ENCODE assay signal across 24 cellular contexts in the genomic region with DNA sequence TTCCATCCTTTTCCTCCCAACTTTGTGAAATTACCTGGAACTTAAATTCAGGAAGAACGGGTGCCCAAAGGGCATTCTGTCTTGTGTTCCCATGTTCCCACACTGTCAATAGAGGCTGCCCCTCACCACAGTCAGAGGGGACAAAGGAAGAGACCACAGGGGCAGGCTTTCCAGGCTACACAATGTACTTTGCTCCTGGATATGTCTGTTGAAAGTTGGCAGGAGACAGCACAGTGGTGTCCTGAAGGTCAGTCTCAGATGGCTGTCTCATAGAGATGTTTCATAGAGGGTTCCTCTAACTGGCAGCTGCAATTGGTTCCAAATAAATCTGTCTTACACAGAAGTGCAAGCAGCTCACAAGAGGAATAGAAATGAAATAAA.
DNase-seq lines count a peak whose midpoint lies in the region; ATAC-seq and TF ChIP-seq lines count a peak whose summit lies in the region.
"Had no signal": no experiment of that assay in that cellular context is flagged by ENCODE, and none has a peak within 500 bp of the region (broad histone marks: within the 10 kb centered on the region; RNA-seq: fewer than 3 reads in every experiment).

No MANE protein-coding gene starts in this region.

- no peak overlapping the region for H3K4me2 ChIP-seq in mesenchymal stem cell (ENCODE audit: low read length, poor library complexity, severe bottlenecking)

- peaks cover 79% of the 10 kb centered on the region for H3K4me1 Mint-ChIP-seq in activated B cell treated with CpG ODN at 0.5 μM for 24 hours

- ATAC-seq in activated B cell treated with CpG ODN at 0.5 μM for 24 hours (ENCODE audit: low read depth) (no peak), Right ventricle myocardium superior (ENCODE audit: poor library complexity) (peak; percentile 47), left lung (no peak), GM21447 (IDR thresholded peaks at IDR 0.05; ENCODE audit: unreplicated experiment) (no peak)
- ATAC-seq: activated CD8-positive, alpha-beta T cell treated with anti-CD3 and anti-CD28 coated beads, Interleukin-2, amount 10 ng/mL, durations not matched to agents 7 days and 5 days; esophagus mucosa had no signal

- POLR2A ChIA-PET in activated B cell treated with CpG ODN at 0.5 μM for 24 hours (lab: Charles Lee): interaction anchor here (1.3 kb wide), 1 partner anchor 108 kb away, joined by 4 read pairs; a partner anchor contains a TSS

- peak overlapping the region; percentile 49 for H2AK5ac ChIP-seq in mesenchymal stem cell (ENCODE audit: low read length, severe bottlenecking)

- no peak overlapping the region for H3K4me3 ChIP-seq in mesenchymal stem cell (ENCODE audit: insufficient read depth in 1 of 2, low read depth in 1 of 2, low read length in 2 of 2)
- H3K4me3 ChIP-seq in subcutaneous abdominal adipose tissue (ENCODE audit: low read depth in 1 of 5, low read length in 5 of 5): no peak overlapping the region
- no peak overlapping the region for H3K4me3 ChIP-seq in left lung
- H3K4me3 ChIP-seq: GM23248, thyroid gland had no signal

- H3K27me3 ChIP-seq in mesenchymal stem cell (ENCODE audit: control insufficient read depth in 1 of 2, insufficient read depth in 1 of 2, low read length in 2 of 2) (no peaks in the 10 kb centered on the region), subcutaneous abdominal adipose tissue (ENCODE audit: control insufficient read depth in 5 of 5, insufficient read depth in 4 of 5, low read length in 5 of 5) (no peaks in the 10 kb centered on the region), left lung (no peaks in the 10 kb centered on the region)
- H3K27me3 ChIP-seq: brain microvascular endothelial cell, thyroid gland had no signal

- peak overlapping the region; percentile 12 for H2BK120ac ChIP-seq in mesenchymal stem cell (ENCODE audit: low read depth, low read length)

- H3K14ac ChIP-seq in mesenchymal stem cell (ENCODE audit: low read length in 2 of 2): no peak overlapping the region

- H2BK15ac ChIP-seq in mesenchymal stem cell (ENCODE audit: low read depth, poor library complexity, severe bottlenecking): no peak overlapping the region

- TF ChIP-seq CTCF in activated B cell treated with CpG ODN at 0.5 μM for 24 hours (IDR thresholded peaks at IDR 0.05) (no peak), left lung (IDR thresholded peaks at IDR 0.05) (no peak)

- peak overlapping the region; percentile 54 for H4K91ac ChIP-seq in mesenchymal stem cell (ENCODE audit: low read length)

- peaks cover 1% of the 10 kb centered on the region for H3K4me1 ChIP-seq in mesenchymal stem cell (ENCODE audit: control insufficient read depth, insufficient read depth, low read depth, low read length)
- H3K4me1 ChIP-seq in subcutaneous abdominal adipose tissue (ENCODE audit: control insufficient read depth in 5 of 5, insufficient read depth in 5 of 5, low read length in 5 of 5): peaks cover 0 to 35% (median 30%) of the 10 kb centered on the region in 5 donors
- H3K4me1 ChIP-seq in left lung: peaks cover 8 to 21% of the 10 kb centered on the region in 2 donors
- H3K4me1 ChIP-seq: thyroid gland had no signal

- peak overlapping the region in 1 of 2 experiments; percentile 62 for H3K4ac ChIP-seq in mesenchymal stem cell (ENCODE audit: low read depth in 1 of 2, low read length in 2 of 2)

- no peak for DNase-seq in activated B cell treated with CpG ODN at 0.5 μM for 24 hours
- DNase-seq in Right ventricle myocardium superior: no peak
- DNase-seq in mesenchymal stem cell: no peak
- DNase-seq in left lung: no peak
- DNase-seq in anterior cingulate cortex (lab: John Stamatoyannopoulos, UW): no peak
- no peak for DNase-seq in NCI-H2171 treated with DMSO at 0.1 percent for 48 hours (lab: John Stamatoyannopoulos, UW)
- DNase-seq: activated CD8-positive, alpha-beta T cell treated with anti-CD3 and anti-CD28 coated beads, Interleukin-2, amount 10 ng/mL, durations not matched to agents 7 days and 5 days; activated gamma-delta T cell treated with Interleukin-2 at 50 U/mL for 16 hours; activated T-cell treated with anti-CD3 and anti-CD28 coated beads for 4 hours; brain microvascular endothelial cell; GDM1; GM23248; KBM-7; NCI-H146; NCI-H2171; NCI-H526 treated with DMSO at 0.1 percent for 48 hours; nucleus accumbens; stimulated activated CD4-positive, alpha-beta T cell treated with anti-CD3 and anti-CD28 coated beads, Interleukin-12 subunit alpha, Interleukin-12 subunit beta, amount 100 ng/mL, for 4 hours; stimulated activated CD4-positive, alpha-beta T cell treated with anti-CD3 and anti-CD28 coated beads, Interleukin-4, amount 100 ng/mL, for 24 hours; stimulated activated naive CD4-positive, alpha-beta T cell treated with Interleukin-2 at 50 U/mL for 16 hours; thyroid gland had no signal

- WGBS in mesenchymal stem cell: 95% methylated on average over 1 of the region's 1 CpG

- H3K36me3 ChIP-seq in mesenchymal stem cell (ENCODE audit: control insufficient read depth in 1 of 2, insufficient read depth in 2 of 2, low read depth in 1 of 2, low read length in 2 of 2) (no peaks in the 10 kb centered on the region), subcutaneous abdominal adipose tissue (ENCODE audit: control insufficient read depth in 5 of 5, insufficient read depth in 5 of 5, low read length in 5 of 5) (no peaks in the 10 kb centered on the region), left lung (no peaks in the 10 kb centered on the region)
- H3K36me3 ChIP-seq: brain microvascular endothelial cell, thyroid gland had no signal

- peak overlapping the region; percentile 45 for H3K9ac ChIP-seq in mesenchymal stem cell (ENCODE audit: low read length)
- H3K9ac ChIP-seq in subcutaneous abdominal adipose tissue (ENCODE audit: low read length in 5 of 5): no peak overlapping the region
- H3K9ac ChIP-seq: GM23248 had no signal

- H3K9me3 ChIP-seq in mesenchymal stem cell (ENCODE audit: control insufficient read depth, low read length) (no peaks in the 10 kb centered on the region), subcutaneous abdominal adipose tissue (ENCODE audit: control insufficient read depth in 5 of 5, low read length in 5 of 5) (no peaks in the 10 kb centered on the region), left lung (no peaks in the 10 kb centered on the region)
- H3K9me3 ChIP-seq: thyroid gland had no signal

- intact Hi-C loops in activated B cell treated with CpG ODN at 0.5 μM for 24 hours (cut with micrococcal nuclease): no loop called here
- intact Hi-C loops in Right ventricle myocardium superior (cut with DNase I): no loop called here
- intact Hi-C loops in left lung (cut with DNase I): no loop called here

- H3K36me3 Mint-ChIP-seq in activated B cell treated with CpG ODN at 0.5 μM for 24 hours (ENCODE audit: low read depth): no peaks in the 10 kb centered on the region

- no peak overlapping the region for H3K23ac ChIP-seq in mesenchymal stem cell (ENCODE audit: low read length in 2 of 2)

- no peak overlapping the region for H2BK5ac ChIP-seq in mesenchymal stem cell (ENCODE audit: low read depth, low read length, poor library complexity, severe bottlenecking)

- peak overlapping the region; percentile 46 for H4K8ac ChIP-seq in mesenchymal stem cell (ENCODE audit: low read length)

- no peaks in the 10 kb centered on the region for H3K79me1 ChIP-seq in mesenchymal stem cell (replicated peaks; ENCODE audit: low read length, poor library complexity, severe bottlenecking)

- no peaks in the 10 kb centered on the region for H3K27me3 Mint-ChIP-seq in activated B cell treated with CpG ODN at 0.5 μM for 24 hours

- peak overlapping the region; percentile 20 for H3K27ac Mint-ChIP-seq in activated B cell treated with CpG ODN at 0.5 μM for 24 hours
- H3K27ac Mint-ChIP-seq: activated CD8-positive, alpha-beta T cell treated with anti-CD3 and anti-CD28 coated beads, Interleukin-2, amount 10 ng/mL, durations not matched to agents 7 days and 5 days had no signal

- no peak overlapping the region for H3K4me3 Mint-ChIP-seq in activated B cell treated with CpG ODN at 0.5 μM for 24 hours
- H3K4me3 Mint-ChIP-seq: activated CD8-positive, alpha-beta T cell treated with anti-CD3 and anti-CD28 coated beads, Interleukin-2, amount 10 ng/mL, durations not matched to agents 7 days and 5 days had no signal

- CTCF ChIA-PET in activated B cell treated with CpG ODN at 0.5 μM for 24 hours (lab: Charles Lee): no interaction called here

- no peaks in the 10 kb centered on the region for H3K9me3 Mint-ChIP-seq in activated B cell treated with CpG ODN at 0.5 μM for 24 hours

- H2AFZ ChIP-seq in mesenchymal stem cell (ENCODE audit: low read depth, low read length): peak overlapping the region; percentile 10
- H2AFZ ChIP-seq: GM23248 had no signal

- peak overlapping the region; percentile 51 to 69 for H2BK12ac ChIP-seq in mesenchymal stem cell (ENCODE audit: low read length in 2 of 2)

- no peak overlapping the region for H3K27ac ChIP-seq in mesenchymal stem cell (ENCODE audit: low read length, poor library complexity, severe bottlenecking)
- peak overlapping the region; percentile 31 for H3K27ac ChIP-seq in subcutaneous abdominal adipose tissue (ENCODE audit: low read depth, low read length)
- no peak overlapping the region for H3K27ac ChIP-seq in left lung
- H3K27ac ChIP-seq: brain microvascular endothelial cell, GM23248, thyroid gland had no signal

- peak overlapping the region; percentile 77 to 88 for H3K18ac ChIP-seq in mesenchymal stem cell (ENCODE audit: low read depth in 1 of 2, low read length in 2 of 2)
